In the genomic region with DNA sequence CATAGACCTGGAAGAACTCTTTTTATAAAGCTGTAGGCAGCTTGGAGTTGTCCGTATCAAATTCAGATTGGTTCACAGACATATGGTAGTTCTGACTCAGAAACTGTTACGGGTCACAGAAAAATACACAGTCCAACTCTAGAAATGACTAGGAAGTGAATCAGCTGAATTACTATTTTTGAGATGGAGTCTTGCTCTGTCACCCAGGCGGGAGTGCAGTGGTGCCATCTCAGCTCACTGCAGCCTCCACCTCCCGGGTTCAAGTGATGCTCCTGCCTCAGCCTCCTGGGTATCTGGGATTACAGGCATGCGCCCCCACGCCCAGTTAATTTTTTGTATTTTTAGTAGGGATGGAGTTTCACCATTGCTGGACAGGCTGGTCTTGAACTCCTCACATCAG, we compare ENCODE assay signal across 9 cellular contexts. TPM values are rescaled to one million over a fixed set of nuclear protein-coding genes. Genes with fewer than 3 reads are reported as not detected.
DNase-seq lines count a peak whose midpoint lies in the region; ATAC-seq and TF ChIP-seq lines count a peak whose summit lies in the region.
"Not testable (repeated sequence)": the region's sequence is repeated elsewhere in the genome, so short reads cannot be mapped to it uniquely, and the experiment has no call there.
"Had no signal": no experiment of that assay in that cellular context is flagged by ENCODE, and none has a peak within 500 bp of the region (broad histone marks: within the 10 kb centered on the region; RNA-seq: fewer than 3 reads in every experiment).

No MANE protein-coding gene starts in this region.

- H3K36me3 Mint-ChIP-seq in HFFc6 (ENCODE audit: low read depth) = peaks cover 39% of the 10 kb centered on the region
- H3K36me3 Mint-ChIP-seq in activated T-helper 2 cell treated with anti-CD3 and anti-CD28 coated beads, Interferon-gamma antibody, Interleukin-2, Interleukin-4, amounts not matched to agents 10 μg/mL and 5 μg/mL and 100 μg/mL, durations not matched to agents 14 hours and 24 hours and 36 hours (ENCODE audit: low read depth) = peaks cover 77% of the 10 kb centered on the region
- H3K36me3 Mint-ChIP-seq in stimulated activated naive CD8-positive, alpha-beta T cell treated with anti-CD3 and anti-CD28 coated beads, Interleukin-15, Interleukin-2, amounts not matched to agents 100 ng/mL and 50 ng/mL, for 24 hours (ENCODE audit: low read depth) = peaks cover 53% of the 10 kb centered on the region

- H3K27ac ChIP-seq in RWPE2 (ENCODE audit: poor library complexity, severe bottlenecking) = not testable (repeated sequence)

- peak overlapping the region; percentile 78 for H3K4me3 Mint-ChIP-seq in HFFc6
- H3K4me3 Mint-ChIP-seq in activated T-helper 2 cell treated with anti-CD3 and anti-CD28 coated beads, Interferon-gamma antibody, Interleukin-2, Interleukin-4, amounts not matched to agents 10 μg/mL and 5 μg/mL and 100 μg/mL, durations not matched to agents 14 hours and 24 hours and 36 hours (ENCODE audit: low read depth); stimulated activated naive CD8-positive, alpha-beta T cell treated with anti-CD3 and anti-CD28 coated beads, Interleukin-15, Interleukin-2, amounts not matched to agents 100 ng/mL and 50 ng/mL, for 24 hours: not testable (repeated sequence)

- not testable (repeated sequence) for H3K27me3 ChIP-seq in RWPE2 (ENCODE audit: insufficient read depth, poor library complexity, severe bottlenecking)

- H3K4me1 ChIP-seq in RWPE2 (ENCODE audit: insufficient read depth, poor library complexity, severe bottlenecking) = not testable (repeated sequence)

- TF ChIP-seq CTCF in GM10248 (IDR thresholded peaks at IDR 0.05; ENCODE audit: control extremely low read depth, extremely low read depth, low read depth, missing control alignments); HFFc6 (IDR thresholded peaks at IDR 0.05); RWPE2 (IDR thresholded peaks at IDR 0.05; ENCODE audit: poor library complexity, severe bottlenecking); fibroblast of pulmonary artery (IDR thresholded peaks at IDR 0.05; ENCODE audit: low read length, missing control alignments): not testable (repeated sequence)

- H3K27ac Mint-ChIP-seq in HFFc6 = peak overlapping the region; percentile 91
- peak overlapping the region; percentile 78 for H3K27ac Mint-ChIP-seq in activated T-helper 2 cell treated with anti-CD3 and anti-CD28 coated beads, Interferon-gamma antibody, Interleukin-2, Interleukin-4, amounts not matched to agents 10 μg/mL and 5 μg/mL and 100 μg/mL, durations not matched to agents 14 hours and 24 hours and 36 hours
- H3K27ac Mint-ChIP-seq in stimulated activated naive CD8-positive, alpha-beta T cell treated with anti-CD3 and anti-CD28 coated beads, Interleukin-15, Interleukin-2, amounts not matched to agents 100 ng/mL and 50 ng/mL, for 24 hours = peak overlapping the region; percentile 38

- H3K9me3 ChIP-seq in RWPE2 (ENCODE audit: severe bottlenecking) = not testable (repeated sequence)

- intact Hi-C loops in activated T-helper 2 cell treated with anti-CD3 and anti-CD28 coated beads, Interferon-gamma antibody, Interleukin-2, Interleukin-4, amounts not matched to agents 10 μg/mL and 5 μg/mL and 100 μg/mL, durations not matched to agents 14 hours and 24 hours and 36 hours (cut with micrococcal nuclease) = loop anchor here (1.0 to 5.0 kb wide), 3 partner anchors 27 to 52 kb away; a partner anchor contains a TSS

- POLR2A ChIA-PET in GM10248 (lab: Yijun Ruan, JAX) = not testable (repeated sequence)

- peak; percentile 53 for ATAC-seq in GM19043 (IDR thresholded peaks at IDR 0.05; ENCODE audit: low read depth, unreplicated experiment)
- ATAC-seq in HG03280 (IDR thresholded peaks at IDR 0.05; ENCODE audit: unreplicated experiment) = peak; percentile 65
- ATAC-seq in RWPE2 (ENCODE audit: low read depth) = peak; percentile 70

- H3K36me3 ChIP-seq in RWPE2 (ENCODE audit: low read depth) = not testable (repeated sequence)

- not testable (repeated sequence) for H3K27me3 Mint-ChIP-seq in HFFc6 (ENCODE audit: insufficient read depth); activated T-helper 2 cell treated with anti-CD3 and anti-CD28 coated beads, Interferon-gamma antibody, Interleukin-2, Interleukin-4, amounts not matched to agents 10 μg/mL and 5 μg/mL and 100 μg/mL, durations not matched to agents 14 hours and 24 hours and 36 hours (ENCODE audit: low read depth); stimulated activated naive CD8-positive, alpha-beta T cell treated with anti-CD3 and anti-CD28 coated beads, Interleukin-15, Interleukin-2, amounts not matched to agents 100 ng/mL and 50 ng/mL, for 24 hours

- CTCF ChIA-PET in GM10248 (lab: Yijun Ruan, JAX) = interaction anchor here (0.8 to 5.3 kb wide), 32 partner anchors 9 to 289 kb away, joined by 3 to 50 read pairs (median 6); a partner anchor contains a TSS

- H3K4me3 ChIP-seq in RWPE2 (ENCODE audit: severe bottlenecking); fibroblast of pulmonary artery (replicated peaks; ENCODE audit: low read depth, low read length): not testable (repeated sequence)

- peaks cover 26% of the 10 kb centered on the region for H3K4me1 Mint-ChIP-seq in HFFc6 (ENCODE audit: low read depth)
- peaks cover 13% of the 10 kb centered on the region for H3K4me1 Mint-ChIP-seq in activated T-helper 2 cell treated with anti-CD3 and anti-CD28 coated beads, Interferon-gamma antibody, Interleukin-2, Interleukin-4, amounts not matched to agents 10 μg/mL and 5 μg/mL and 100 μg/mL, durations not matched to agents 14 hours and 24 hours and 36 hours (ENCODE audit: low read depth)
- peaks cover 20% of the 10 kb centered on the region for H3K4me1 Mint-ChIP-seq in stimulated activated naive CD8-positive, alpha-beta T cell treated with anti-CD3 and anti-CD28 coated beads, Interleukin-15, Interleukin-2, amounts not matched to agents 100 ng/mL and 50 ng/mL, for 24 hours (ENCODE audit: low read depth)

- DNase-seq in GM10248 (ENCODE audit: extremely low spot score) (peak; percentile 68), HFFc6 (peak; percentile 84), fibroblast of pulmonary artery (ENCODE audit: low read depth) (peak; percentile 51)
- not testable (repeated sequence) for DNase-seq in RWPE2 (ENCODE audit: low spot score); activated T-helper 2 cell treated with anti-CD3 and anti-CD28 coated beads, Interferon-gamma antibody, Interleukin-2, Interleukin-4, amounts not matched to agents 10 μg/mL and 5 μg/mL and 100 μg/mL, durations not matched to agents 14 hours and 24 hours and 36 hours (ENCODE audit: low spot score)

- peaks cover 47% of the 10 kb centered on the region for H3K9me3 Mint-ChIP-seq in HFFc6
- peaks cover 42% of the 10 kb centered on the region for H3K9me3 Mint-ChIP-seq in activated T-helper 2 cell treated with anti-CD3 and anti-CD28 coated beads, Interferon-gamma antibody, Interleukin-2, Interleukin-4, amounts not matched to agents 10 μg/mL and 5 μg/mL and 100 μg/mL, durations not matched to agents 14 hours and 24 hours and 36 hours
- H3K9me3 Mint-ChIP-seq in stimulated activated naive CD8-positive, alpha-beta T cell treated with anti-CD3 and anti-CD28 coated beads, Interleukin-15, Interleukin-2, amounts not matched to agents 100 ng/mL and 50 ng/mL, for 24 hours = peaks cover 24% of the 10 kb centered on the region

RNA-seq across cellular contexts. Expression of a gene that starts 34.3 kb away (rescaled TPM):
- 10 to 100 TPM; 20.9 to 25.7 (median 23.2) TPM for total RNA-seq in HFFc6 (2021; fragmentation: NEBNext Ultra II Directional; extraction: Animal tissue kit (Norgen Biotek cat#: 25700))
- total RNA-seq in activated T-helper 2 cell treated with anti-CD3 and anti-CD28 coated beads, Interferon-gamma antibody, Interleukin-2, Interleukin-4, amounts not matched to agents 10 μg/mL and 5 μg/mL and 100 μg/mL, durations not matched to agents 14 hours and 24 hours and 36 hours = 22.3 and 23.3 TPM in 2 replicates

RNA-seq across cellular contexts. Expression of a gene that starts 50.0 kb away (rescaled TPM):
- total RNA-seq in HFFc6 (2021; fragmentation: NEBNext Ultra II Directional; extraction: Animal tissue kit (Norgen Biotek cat#: 25700)) = under 1 TPM in 3 of 6 experiments, not detected in 3; 0.15 to 0.31 (median 0.26) TPM
- total RNA-seq in activated T-helper 2 cell treated with anti-CD3 and anti-CD28 coated beads, Interferon-gamma antibody, Interleukin-2, Interleukin-4, amounts not matched to agents 10 μg/mL and 5 μg/mL and 100 μg/mL, durations not matched to agents 14 hours and 24 hours and 36 hours = 8.9 and 12.2 TPM in 2 replicates
- total RNA-seq: body of pancreas had no signal

Comparison
In these comparisons a context has a peak if more than half of its experiments do, and no peak if none do; other contexts are left out.
1. H3K27ac Mint-ChIP-seq: peak in every context shown above with its lines; median percentile 91 in HFFc6; 78 in activated T-helper 2 cell treated with anti-CD3 and anti-CD28 coated beads, Interferon-gamma antibody, Interleukin-2, Interleukin-4, amounts not matched to agents 10 μg/mL and 5 μg/mL and 100 μg/mL, durations not matched to agents 14 hours and 24 hours and 36 hours; 38 in stimulated activated naive CD8-positive, alpha-beta T cell treated with anti-CD3 and anti-CD28 coated beads, Interleukin-15, Interleukin-2, amounts not matched to agents 100 ng/mL and 50 ng/mL, for 24 hours.